ENCODE assay signal across 7 cellular contexts in genomic region chr18:6341303-6341702, GRCh38.
"Had no signal": no experiment of that assay in that cellular context is flagged by ENCODE, and none has a peak within 500 bp of the region (broad histone marks: within the 10 kb centered on the region; RNA-seq: fewer than 3 reads in every experiment).

No MANE protein-coding gene starts in this region.

- DNase-seq: IMR-90, KBM-7, KG1 had no signal

- H3K27ac ChIP-seq: HL-60, KMS-11 had no signal

- FAIRE-seq: HTR-8/SVneo, K562 had no signal

- H3K4me2 ChIP-seq: KMS-11 had no signal

- H3K4me3 ChIP-seq: K562 had no signal

- ATAC-seq: K562 had no signal

- H3K9ac ChIP-seq: KMS-11 had no signal
